Comparison of ENCODE assay signal across 9 cellular contexts in genomic region chr1:217482356-217483102, GRCh38.
DNase-seq lines count a peak whose midpoint lies in the region; ATAC-seq and FAIRE-seq lines count a peak whose summit lies in the region.
"Had no signal": no experiment of that assay in that cellular context is flagged by ENCODE, and none has a peak within 500 bp of the region (broad histone marks: within the 10 kb centered on the region; RNA-seq: fewer than 3 reads in every experiment).

No MANE protein-coding gene starts in this region.

- no peaks in the 10 kb centered on the region for H3K9me3 Mint-ChIP-seq in activated T-helper 17 cell treated with anti-CD3 and anti-CD28 coated beads, Interleukin-2, amount 50 U/mL, for 72 hours

- peak; percentile 82 for DNase-seq in EH (ENCODE audit: low read depth)
- DNase-seq in HK-2 (ENCODE audit: unreplicated experiment) = peak; percentile 51
- DNase-seq in pulmonary artery endothelial cell (ENCODE audit: low read depth, low spot score) = peak; percentile 15
- no peak for DNase-seq in small intestine
- DNase-seq in inferior parietal cortex (ENCODE audit: extremely low spot score) = no peak
- no peak for DNase-seq in right cardiac atrium

- peak overlapping the region; percentile 44 for H3K4me3 Mint-ChIP-seq in activated T-helper 17 cell treated with anti-CD3 and anti-CD28 coated beads, Interleukin-2, amount 50 U/mL, for 72 hours
- H3K4me3 Mint-ChIP-seq: memory B cell had no signal

- H3K27me3 ChIP-seq in small intestine (ENCODE audit: control insufficient read depth in 2 of 2, insufficient read depth in 2 of 2, low read length in 2 of 2) = no peaks in the 10 kb centered on the region
- H3K27me3 ChIP-seq in right cardiac atrium (ENCODE audit: control insufficient read depth, insufficient read depth) = no peaks in the 10 kb centered on the region

- no peak overlapping the region for H3K27ac ChIP-seq in small intestine (ENCODE audit: low read depth in 1 of 2, low read length in 1 of 2)
- H3K27ac ChIP-seq in right cardiac atrium (ENCODE audit: low read length) = no peak overlapping the region

- no peaks in the 10 kb centered on the region for H3K27me3 Mint-ChIP-seq in activated T-helper 17 cell treated with anti-CD3 and anti-CD28 coated beads, Interleukin-2, amount 50 U/mL, for 72 hours
- H3K27me3 Mint-ChIP-seq: memory B cell had no signal

- peaks cover 1 to 2% of the 10 kb centered on the region in 2 donors for H3K36me3 ChIP-seq in small intestine (ENCODE audit: control insufficient read depth in 2 of 2, insufficient read depth in 2 of 2, low read length in 2 of 2)

- intact Hi-C loops in right cardiac atrium (cut with DNase I) = no loop called here

- ATAC-seq in GM21447 (IDR thresholded peaks at IDR 0.05; ENCODE audit: unreplicated experiment) = peak; percentile 99
- peak; percentile 100 for ATAC-seq in activated T-helper 17 cell treated with anti-CD3 and anti-CD28 coated beads, Interleukin-2, amount 50 U/mL, for 72 hours (replicated peaks)
- no peak for ATAC-seq in right cardiac atrium

- H3K27ac Mint-ChIP-seq in activated T-helper 17 cell treated with anti-CD3 and anti-CD28 coated beads, Interleukin-2, amount 50 U/mL, for 72 hours = peak overlapping the region; percentile 49
- H3K27ac Mint-ChIP-seq: memory B cell had no signal

- H3K4me1 ChIP-seq in small intestine (ENCODE audit: control insufficient read depth in 2 of 2, insufficient read depth in 1 of 2, low read depth in 1 of 2, low read length in 1 of 2) (no peaks in the 10 kb centered on the region), right cardiac atrium (ENCODE audit: control insufficient read depth, insufficient read depth, low read length) (no peaks in the 10 kb centered on the region)

- 64 to 84% (median 72%) methylated on average over 3 of the region's 3 CpGs for WGBS in small intestine, 3 donors
- 73% methylated on average over 3 of the region's 3 CpGs for WGBS in right cardiac atrium

- FAIRE-seq in small intestine (lab: Jason Lieb, UNC) = no peak

- H3K9me3 ChIP-seq in small intestine (ENCODE audit: control insufficient read depth, low read depth) (no peaks in the 10 kb centered on the region), right cardiac atrium (ENCODE audit: control insufficient read depth, low read length) (no peaks in the 10 kb centered on the region)

- H3K36me3 Mint-ChIP-seq in activated T-helper 17 cell treated with anti-CD3 and anti-CD28 coated beads, Interleukin-2, amount 50 U/mL, for 72 hours (ENCODE audit: low read depth) = peaks cover 27% of the 10 kb centered on the region

- peaks cover 13% of the 10 kb centered on the region for H3K4me1 Mint-ChIP-seq in activated T-helper 17 cell treated with anti-CD3 and anti-CD28 coated beads, Interleukin-2, amount 50 U/mL, for 72 hours
- H3K4me1 Mint-ChIP-seq: memory B cell had no signal

- H3K4me3 ChIP-seq in small intestine (ENCODE audit: low read depth in 1 of 2, low read length in 2 of 2) = no peak overlapping the region
- H3K4me3 ChIP-seq in right cardiac atrium (ENCODE audit: low read length) = no peak overlapping the region

Comparison
In these comparisons a context has a peak if more than half of its experiments do, and no peak if none do; other contexts are left out.
1. DNase-seq: peak in EH (single experiment), HK-2 (single experiment) and pulmonary artery endothelial cell (single experiment); none in small intestine (single experiment), inferior parietal cortex (single experiment) and right cardiac atrium (0 of 3).
2. ATAC-seq: peak in GM21447 (single experiment) and activated T-helper 17 cell treated with anti-CD3 and anti-CD28 coated beads, Interleukin-2, amount 50 U/mL, for 72 hours (single experiment); none in right cardiac atrium (0 of 2).